ENCODE assay signal across 1 cellular context in genomic region chr5:32709789-32710334, GRCh38.
TF ChIP-seq lines count a peak whose summit lies in the region.

No MANE protein-coding gene starts in this region.

TF ChIP-seq in GM23338, 12 proteins besides CTCF, POLR2A, EP300 and RAD21 (continued from another document):
- TF ChIP-seq, protein P1, sequence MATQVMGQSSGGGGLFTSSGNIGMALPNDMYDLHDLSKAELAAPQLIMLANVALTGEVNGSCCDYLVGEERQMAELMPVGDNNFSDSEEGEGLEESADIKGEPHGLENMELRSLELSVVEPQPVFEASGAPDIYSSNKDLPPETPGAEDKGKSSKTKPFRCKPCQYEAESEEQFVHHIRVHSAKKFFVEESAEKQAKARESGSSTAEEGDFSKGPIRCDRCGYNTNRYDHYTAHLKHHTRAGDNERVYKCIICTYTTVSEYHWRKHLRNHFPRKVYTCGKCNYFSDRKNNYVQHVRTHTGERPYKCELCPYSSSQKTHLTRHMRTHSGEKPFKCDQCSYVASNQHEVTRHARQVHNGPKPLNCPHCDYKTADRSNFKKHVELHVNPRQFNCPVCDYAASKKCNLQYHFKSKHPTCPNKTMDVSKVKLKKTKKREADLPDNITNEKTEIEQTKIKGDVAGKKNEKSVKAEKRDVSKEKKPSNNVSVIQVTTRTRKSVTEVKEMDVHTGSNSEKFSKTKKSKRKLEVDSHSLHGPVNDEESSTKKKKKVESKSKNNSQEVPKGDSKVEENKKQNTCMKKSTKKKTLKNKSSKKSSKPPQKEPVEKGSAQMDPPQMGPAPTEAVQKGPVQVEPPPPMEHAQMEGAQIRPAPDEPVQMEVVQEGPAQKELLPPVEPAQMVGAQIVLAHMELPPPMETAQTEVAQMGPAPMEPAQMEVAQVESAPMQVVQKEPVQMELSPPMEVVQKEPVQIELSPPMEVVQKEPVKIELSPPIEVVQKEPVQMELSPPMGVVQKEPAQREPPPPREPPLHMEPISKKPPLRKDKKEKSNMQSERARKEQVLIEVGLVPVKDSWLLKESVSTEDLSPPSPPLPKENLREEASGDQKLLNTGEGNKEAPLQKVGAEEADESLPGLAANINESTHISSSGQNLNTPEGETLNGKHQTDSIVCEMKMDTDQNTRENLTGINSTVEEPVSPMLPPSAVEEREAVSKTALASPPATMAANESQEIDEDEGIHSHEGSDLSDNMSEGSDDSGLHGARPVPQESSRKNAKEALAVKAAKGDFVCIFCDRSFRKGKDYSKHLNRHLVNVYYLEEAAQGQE (IDR thresholded peaks at IDR 0.05; ENCODE audit: unreplicated experiment), result no peak
